ENCODE assay signal across 8 cellular contexts in genomic region chr5:168486136-168486879, GRCh38. TPM values are rescaled to one million over a fixed set of nuclear protein-coding genes. Genes with fewer than 3 reads are reported as not detected.
A peak's percentile ranks its signal among the peaks of the same experiment; 100 is the strongest.
DNase-seq lines count a peak whose midpoint lies in the region; ATAC-seq, FAIRE-seq and TF ChIP-seq lines count a peak whose summit lies in the region.

RARS1 (plus strand) TSS chr5:168486471; CDS start chr5:168486499, 28 bp downstream.

- H3K36me3 Mint-ChIP-seq in chondrocyte (ENCODE audit: low read depth) = peaks cover 14% of the 10 kb centered on the region

- peaks cover 15% of the 10 kb centered on the region for H3K36me3 ChIP-seq in BJ (ENCODE audit: control insufficient read depth, insufficient read depth, low read length)
- peaks cover 3 to 9% of the 10 kb centered on the region in 2 donors for H3K36me3 ChIP-seq in kidney (ENCODE audit: control insufficient read depth in 1 of 2, insufficient read depth in 2 of 2, low read length in 2 of 2)

- peak; percentile 88 for ATAC-seq in HG03439 (IDR thresholded peaks at IDR 0.05; ENCODE audit: unreplicated experiment)

- H3K27ac Mint-ChIP-seq in chondrocyte (ENCODE audit: unreplicated experiment) = peak within 1 kb of the TSS; percentile 99

- no peaks in the 10 kb centered on the region for H3K9me3 Mint-ChIP-seq in chondrocyte (ENCODE audit: low read depth)

- CTCF ChIA-PET in BJ (lab: Yijun Ruan, JAX) = interaction anchor here (0.9 to 2.8 kb wide), 9 partner anchors 9 to 219 kb away, joined by 3 to 17 read pairs (median 4); no protein-coding TSS in a partner anchor

- peaks cover 2 to 7% of the 10 kb centered on the region in 2 donors for H3K4me1 ChIP-seq in kidney (ENCODE audit: control insufficient read depth in 1 of 2, insufficient read depth in 1 of 2, low read depth in 1 of 2, low read length in 2 of 2)

- H3K9me3 ChIP-seq in kidney (ENCODE audit: control insufficient read depth in 1 of 2, low read length in 2 of 2) = no peaks in the 10 kb centered on the region

- peak within 1 kb of the TSS; percentile 100 for H3K4me3 Mint-ChIP-seq in chondrocyte (ENCODE audit: unreplicated experiment)

- intact Hi-C loops in kidney (cut with DNase I) = no loop called here

- TF ChIP-seq CTCF in BJ (IDR thresholded peaks at IDR 0.05; ENCODE audit: insufficient read depth, low read depth, low read length) (peak; percentile 99), chondrocyte (IDR thresholded peaks at IDR 0.05) (peak; percentile 93), kidney (IDR thresholded peaks at IDR 0.05; ENCODE audit: borderline replicate concordance, extremely low read depth, insufficient read depth) (peak; percentile 96)

- peaks cover 28% of the 10 kb centered on the region for H3K4me1 Mint-ChIP-seq in chondrocyte (ENCODE audit: low read depth)

- POLR2A ChIA-PET in BJ (lab: Charles Lee) = no interaction called here

- DNase-seq in BJ (ENCODE audit: low read depth) (no peak), NCI-H510A (lab: John Stamatoyannopoulos, UW) (peak; percentile 67), chondrocyte (ENCODE audit: low spot score) (peak; percentile 96), kidney (peak; percentile 96)
- peak; percentile 84 to 86 for DNase-seq in activated CD4-positive, alpha-beta T cell treated with anti-CD3 and anti-CD28 coated beads for 24 hours (ENCODE audit: low read depth in 2 of 2)
- DNase-seq in stimulated activated CD4-positive, alpha-beta T cell treated with anti-CD3 and anti-CD28 coated beads, Interleukin-15, amount 100 ng/mL, for 24 hours = peak; percentile 94

- peak within 1 kb of the TSS; percentile 82 to 96 for H3K9ac ChIP-seq in kidney (ENCODE audit: low read length in 2 of 2)

- H3K27me3 Mint-ChIP-seq in chondrocyte (ENCODE audit: low read depth) = no peaks in the 10 kb centered on the region

- H3K27me3 ChIP-seq in BJ (ENCODE audit: control insufficient read depth, insufficient read depth, low read length) = no peaks in the 10 kb centered on the region

- H3K4me3 ChIP-seq in BJ (ENCODE audit: low read depth, low read length) (peak within 1 kb of the TSS; percentile 87), kidney (ENCODE audit: low read length in 2 of 2) (peak within 1 kb of the TSS; percentile 96 to 99)

- FAIRE-seq in kidney (lab: Jason Lieb, UNC) = peak; percentile 3

- peak; percentile 92 for TF ChIP-seq POLR2A in GM19193 (IDR thresholded peaks at IDR 0.05; ENCODE audit: extremely low read depth, insufficient read depth, insufficient read length)

- peak within 1 kb of the TSS; percentile 46 to 62 for H3K27ac ChIP-seq in kidney (ENCODE audit: low read depth in 2 of 2, low read length in 2 of 2)

RNA-seq across cellular contexts. Expression of gene RARS1, which starts in this region (rescaled TPM):
- polyA plus RNA-seq in BJ (2011; rRNA removed) (32.2 and 74.6 TPM in 2 replicates), kidney (ENCODE audit: insufficient read depth, low read depth, low replicate concordance) (35.5 TPM)
- 21.8 and 23.9 TPM in 2 replicates for polyA minus RNA-seq in BJ (2011; rRNA and poly(A)+ RNA removed)
- total RNA-seq in chondrocyte (95.3 to 125 TPM (median 98.6 TPM) in 3 replicates), kidney (62.8 TPM)
